Comparison of ENCODE assay signal across 8 cellular contexts in the genomic region with DNA sequence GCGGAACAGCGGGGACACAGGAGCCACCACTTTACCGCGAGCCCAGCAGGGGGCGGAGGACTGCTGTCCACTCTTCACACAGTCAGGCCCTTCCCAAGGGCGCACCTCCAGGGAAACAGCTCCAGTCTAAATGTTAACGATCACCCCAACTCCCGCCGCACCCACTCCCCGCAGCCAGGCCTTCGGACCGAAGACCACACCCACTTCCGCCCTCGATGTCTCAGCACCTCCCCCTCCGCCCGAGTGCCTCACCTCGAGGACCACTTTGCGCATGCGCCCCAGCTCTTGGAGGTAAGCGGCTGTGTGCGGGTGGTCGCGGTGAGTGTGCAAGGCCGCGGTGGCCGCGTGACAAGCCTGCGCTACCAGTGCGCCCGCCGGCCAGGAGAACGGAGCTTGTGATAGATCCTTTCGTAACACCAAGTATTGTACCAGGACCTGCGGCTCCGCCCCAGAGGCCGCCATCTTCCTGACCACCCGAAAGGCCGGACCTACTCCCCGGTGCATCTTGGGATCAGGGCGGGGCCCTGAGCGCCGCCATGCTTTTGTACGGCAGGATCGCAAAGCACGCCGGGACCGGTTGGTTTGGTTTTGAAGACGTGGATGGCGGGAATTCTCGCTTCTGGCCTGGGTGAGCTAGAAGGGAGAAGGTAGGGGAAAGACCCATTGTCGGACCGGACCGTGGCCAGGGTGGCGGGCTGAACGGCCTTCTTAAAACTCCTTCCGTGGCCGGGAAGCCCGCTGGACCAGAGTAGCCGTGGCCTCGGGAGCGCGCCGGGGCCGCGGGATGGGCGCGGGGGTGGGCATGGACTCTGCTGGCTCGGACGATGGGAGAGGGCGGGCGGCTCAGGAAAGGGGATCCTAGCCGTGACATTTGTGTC. TPM values are rescaled to one million over a fixed set of nuclear protein-coding genes. Genes with fewer than 3 reads are reported as not detected.
DNase-seq lines count a peak whose midpoint lies in the region; ATAC-seq, FAIRE-seq and TF ChIP-seq lines count a peak whose summit lies in the region.

A gene with protein sequence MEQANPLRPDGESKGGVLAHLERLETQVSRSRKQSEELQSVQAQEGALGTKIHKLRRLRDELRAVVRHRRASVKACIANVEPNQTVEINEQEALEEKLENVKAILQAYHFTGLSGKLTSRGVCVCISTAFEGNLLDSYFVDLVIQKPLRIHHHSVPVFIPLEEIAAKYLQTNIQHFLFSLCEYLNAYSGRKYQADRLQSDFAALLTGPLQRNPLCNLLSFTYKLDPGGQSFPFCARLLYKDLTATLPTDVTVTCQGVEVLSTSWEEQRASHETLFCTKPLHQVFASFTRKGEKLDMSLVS (plus strand): TSS at position 552 of the 878 bp plus-strand sequence. CDS start 495 bp downstream, outside the sequence.
A gene with protein sequence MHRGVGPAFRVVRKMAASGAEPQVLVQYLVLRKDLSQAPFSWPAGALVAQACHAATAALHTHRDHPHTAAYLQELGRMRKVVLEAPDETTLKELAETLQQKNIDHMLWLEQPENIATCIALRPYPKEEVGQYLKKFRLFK (minus strand): TSS at position 518 of the 878 bp plus-strand sequence. CDS start 14 bp downstream, at position 504.

- no peaks in the 10 kb centered on the region; the same call in 1 of the 2 replicates for H3K9me3 ChIP-seq in BLaER1

- H3K4me3 ChIP-seq in BLaER1 (peak within 1 kb of the TSS; percentile 88), choroid plexus epithelial cell (ENCODE audit: low read depth, low read length) (peak within 1 kb of the TSS; percentile 95)

- H3K4me3 Mint-ChIP-seq in activated CD4-positive, alpha-beta T cell treated with anti-CD3 and anti-CD28 coated beads for 36 hours = peak within 1 kb of the TSS; percentile 97

- peak within 1 kb of the TSS; percentile 86 for H3K4me2 ChIP-seq in BLaER1

- peak; percentile 80 for DNase-seq in GM19239 (ENCODE audit: insufficient read length, low spot score)
- peak; percentile 95 to 98 for DNase-seq in NCI-H524 (lab: John Stamatoyannopoulos, UW)
- peak; percentile 97 for DNase-seq in activated CD4-positive, alpha-beta T cell treated with anti-CD3 and anti-CD28 coated beads for 36 hours
- peak; percentile 98 for DNase-seq in choroid plexus epithelial cell (ENCODE audit: low read depth)
- DNase-seq in kidney glomerular epithelial cell (lab: John Stamatoyannopoulos, UW) = peak; percentile 98
- DNase-seq in stimulated activated CD4-positive, alpha-beta T cell treated with anti-CD3 and anti-CD28 coated beads, Interleukin-1b, Interleukin-23, amount 100 ng/mL, for 1 hour (ENCODE audit: low read depth in 2 of 2) = peak; percentile 83 to 87

- peak within 1 kb of the TSS; percentile 98 for H3K27ac ChIP-seq in BLaER1

- peaks cover 30% of the 10 kb centered on the region for H3K4me1 Mint-ChIP-seq in activated CD4-positive, alpha-beta T cell treated with anti-CD3 and anti-CD28 coated beads for 36 hours

- H4K20me1 ChIP-seq in BLaER1 = no peaks in the 10 kb centered on the region

- ATAC-seq in HG03457 (IDR thresholded peaks at IDR 0.05; ENCODE audit: unreplicated experiment) = peak; percentile 87
- peak; percentile 98 for ATAC-seq in activated CD4-positive, alpha-beta T cell treated with anti-CD3 and anti-CD28 coated beads for 36 hours

- peak within 1 kb of the TSS; percentile 100 for H3K27ac Mint-ChIP-seq in activated CD4-positive, alpha-beta T cell treated with anti-CD3 and anti-CD28 coated beads for 36 hours

- H3K27me3 ChIP-seq in BLaER1 = no peaks in the 10 kb centered on the region

- H3K27me3 Mint-ChIP-seq in activated CD4-positive, alpha-beta T cell treated with anti-CD3 and anti-CD28 coated beads for 36 hours = no peaks in the 10 kb centered on the region

- CTCF ChIA-PET in activated CD4-positive, alpha-beta T cell treated with anti-CD3 and anti-CD28 coated beads for 36 hours (lab: Charles Lee) = interaction anchor here (0.6 to 3.1 kb wide), 10 partner anchors 10 to 442 kb away, joined by 3 to 20 read pairs (median 4); no protein-coding TSS in a partner anchor

- peaks cover 31% of the 10 kb centered on the region for H3K36me3 ChIP-seq in BLaER1

- H3K4me1 ChIP-seq in BLaER1 = peaks cover 33% of the 10 kb centered on the region

- H3K36me3 Mint-ChIP-seq in activated CD4-positive, alpha-beta T cell treated with anti-CD3 and anti-CD28 coated beads for 36 hours (ENCODE audit: low read depth) = peaks cover 41% of the 10 kb centered on the region

- TF ChIP-seq CTCF in choroid plexus epithelial cell (conservative IDR thresholded peaks at IDR 0.05; ENCODE audit: low read depth, low read length) = peak; percentile 67

- H3K9me3 Mint-ChIP-seq in activated CD4-positive, alpha-beta T cell treated with anti-CD3 and anti-CD28 coated beads for 36 hours (ENCODE audit: low read depth) = no peaks in the 10 kb centered on the region

- POLR2A ChIA-PET in activated CD4-positive, alpha-beta T cell treated with anti-CD3 and anti-CD28 coated beads for 36 hours (lab: Charles Lee) = interaction anchor here (0.6 kb wide), 1 partner anchor 127 kb away, joined by 3 read pairs; a partner anchor contains a TSS

- intact Hi-C loops in activated CD4-positive, alpha-beta T cell treated with anti-CD3 and anti-CD28 coated beads for 36 hours (cut with DNase I, micrococcal nuclease) = loop anchor here (1.0 to 5.0 kb wide), 13 partner anchors 127 to 879 kb away; a partner anchor contains a TSS

- peak within 1 kb of the TSS; percentile 98 for H3K9ac ChIP-seq in BLaER1

- FAIRE-seq in GM19239 (lab: Jason Lieb, UNC) = peak; percentile 92

RNA-seq across cellular contexts. Expression of the first gene that starts in this region (rescaled TPM):
- 10 to 100 TPM; 42.4 to 42.7 TPM for total RNA-seq in activated CD4-positive, alpha-beta T cell treated with anti-CD3 and anti-CD28 coated beads for 36 hours

RNA-seq across cellular contexts. Expression of the second gene that starts in this region (rescaled TPM):
- total RNA-seq in activated CD4-positive, alpha-beta T cell treated with anti-CD3 and anti-CD28 coated beads for 36 hours = 10 to 100 TPM; 22.3 to 26.5 TPM

Comparison
In these comparisons a context has a peak if more than half of its experiments do, and no peak if none do; other contexts are left out.
1. Peak in every context shown above with its lines: DNase-seq, ATAC-seq, H3K4me3 ChIP-seq and H3K27ac ChIP-seq.